16 cellular contexts compared by ENCODE assay signal in the genomic region with DNA sequence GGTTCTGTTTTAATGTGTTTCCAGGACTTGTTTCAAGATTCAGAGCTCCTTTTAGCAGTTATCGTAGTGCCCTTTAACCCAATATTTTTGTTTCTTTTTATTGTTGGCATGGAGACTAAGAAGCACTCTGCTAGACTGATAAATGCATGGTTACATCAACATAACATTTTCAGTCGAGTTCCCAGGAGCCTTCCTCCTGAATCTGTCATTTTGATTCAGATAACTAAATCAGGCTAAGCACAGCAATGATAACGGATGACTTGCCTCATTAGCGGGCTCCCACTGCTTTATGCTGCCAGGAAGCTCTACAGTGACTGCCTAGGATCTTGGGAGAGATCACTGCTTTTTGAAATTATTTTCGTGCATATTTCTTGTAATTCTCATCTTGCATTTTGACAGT.
DNase-seq lines count a peak whose midpoint lies in the region; ATAC-seq and TF ChIP-seq lines count a peak whose summit lies in the region.
"Had no signal": no experiment of that assay in that cellular context is flagged by ENCODE, and none has a peak within 500 bp of the region (broad histone marks: within the 10 kb centered on the region; RNA-seq: fewer than 3 reads in every experiment).

No MANE protein-coding gene starts in this region.

- H3K9ac ChIP-seq in SU-DHL-6 (ENCODE audit: low read length), result no peak overlapping the region

- H3K27ac Mint-ChIP-seq in mesothelial cell of epicardium, result peak overlapping the region; percentile 92
- H3K27ac Mint-ChIP-seq: activated naive CD4-positive, alpha-beta T cell treated with anti-CD3 and anti-CD28 coated beads, Interleukin-2, amount 10 ng/mL, durations not matched to agents 7 days and 5 days; effector memory CD8-positive, alpha-beta T cell had no signal

- peak; percentile 4 for DNase-seq in Ammon's horn (ENCODE audit: low spot score)
- DNase-seq in fibroblast of pulmonary artery (ENCODE audit: low read depth), result peak; percentile 83
- DNase-seq in mesothelial cell of epicardium (ENCODE audit: low spot score in 2 of 2, unreplicated experiment in 2 of 2), result no peak
- DNase-seq in NCI-H69 (lab: John Stamatoyannopoulos, UW), result no peak
- DNase-seq in NCI-H2196 treated with DMSO at 0.1 percent for 48 hours (lab: John Stamatoyannopoulos, UW; ENCODE audit: unreplicated experiment), result no peak
- DNase-seq in NCI-H510A treated with DMSO at 0.1 percent for 48 hours (lab: John Stamatoyannopoulos, UW), result no peak
- DNase-seq: activated CD4-positive, alpha-beta T cell treated with anti-CD3 and anti-CD28 coated beads for 48 hours; activated naive CD4-positive, alpha-beta T cell treated with anti-CD3 and anti-CD28 coated beads, Interleukin-2, amount 10 ng/mL, durations not matched to agents 7 days and 5 days; central memory CD4-positive, alpha-beta T cell; effector memory CD8-positive, alpha-beta T cell; MM.1S; NCI-H2029 treated with DMSO at 0.1 percent for 48 hours; SHP77 had no signal

- no peaks in the 10 kb centered on the region for H3K36me3 ChIP-seq in SU-DHL-6 (ENCODE audit: low read length)
- H3K36me3 ChIP-seq: prostate gland had no signal

- H3F3A ChIP-seq in SU-DHL-6 (ENCODE audit: insufficient read depth), result no peaks in the 10 kb centered on the region

- H3K27ac ChIP-seq in SU-DHL-6 (ENCODE audit: low read depth, low read length), result no peak overlapping the region
- H3K27ac ChIP-seq: prostate gland had no signal

- H3K27me3 Mint-ChIP-seq in mesothelial cell of epicardium (ENCODE audit: low read depth), result no peaks in the 10 kb centered on the region
- H3K27me3 Mint-ChIP-seq: activated naive CD4-positive, alpha-beta T cell treated with anti-CD3 and anti-CD28 coated beads, Interleukin-2, amount 10 ng/mL, durations not matched to agents 7 days and 5 days had no signal

- no peaks in the 10 kb centered on the region for H3K27me3 ChIP-seq in SU-DHL-6 (ENCODE audit: low read length)

- ATAC-seq in GM19023 (IDR thresholded peaks at IDR 0.05; ENCODE audit: unreplicated experiment), result no peak
- ATAC-seq: effector memory CD8-positive, alpha-beta T cell had no signal

- peaks cover 14% of the 10 kb centered on the region for H3K4me1 Mint-ChIP-seq in mesothelial cell of epicardium

- H2AFZ ChIP-seq in SU-DHL-6 (ENCODE audit: low read depth, low read length, severe bottlenecking), result peak overlapping the region; percentile 14

- H3K9me3 Mint-ChIP-seq in mesothelial cell of epicardium, result peaks cover 21% of the 10 kb centered on the region
- H3K9me3 Mint-ChIP-seq: activated naive CD4-positive, alpha-beta T cell treated with anti-CD3 and anti-CD28 coated beads, Interleukin-2, amount 10 ng/mL, durations not matched to agents 7 days and 5 days; effector memory CD8-positive, alpha-beta T cell had no signal

- H3K4me2 ChIP-seq in SU-DHL-6 (ENCODE audit: low read depth, low read length, poor library complexity, severe bottlenecking), result no peak overlapping the region

- no peaks in the 10 kb centered on the region for H4K20me1 ChIP-seq in SU-DHL-6 (ENCODE audit: low read depth, low read length)

- TF ChIP-seq CTCF in SU-DHL-6 (IDR thresholded peaks at IDR 0.05; ENCODE audit: insufficient read depth, low read length, poor library complexity, severe bottlenecking) (no peak), fibroblast of pulmonary artery (IDR thresholded peaks at IDR 0.05; ENCODE audit: low read length, missing control alignments) (no peak), mesothelial cell of epicardium (IDR thresholded peaks at IDR 0.05; ENCODE audit: unreplicated experiment) (no peak)

- H3K79me2 ChIP-seq in SU-DHL-6 (ENCODE audit: insufficient read depth, low read length), result no peaks in the 10 kb centered on the region

- H3K4me3 ChIP-seq in SU-DHL-6 (ENCODE audit: insufficient read depth, low read length, poor library complexity, severe bottlenecking) (no peak overlapping the region), fibroblast of pulmonary artery (replicated peaks; ENCODE audit: low read depth, low read length) (no peak overlapping the region)
- H3K4me3 ChIP-seq: prostate gland had no signal

- H3K9me3 ChIP-seq in SU-DHL-6 (ENCODE audit: insufficient read depth, low read length), result no peaks in the 10 kb centered on the region
- H3K9me3 ChIP-seq: prostate gland had no signal

- H3K9me2 ChIP-seq in SU-DHL-6 (replicated peaks; ENCODE audit: insufficient read depth, low read length), result no peaks in the 10 kb centered on the region

- H3K36me3 Mint-ChIP-seq in mesothelial cell of epicardium, result no peaks in the 10 kb centered on the region
- H3K36me3 Mint-ChIP-seq: activated naive CD4-positive, alpha-beta T cell treated with anti-CD3 and anti-CD28 coated beads, Interleukin-2, amount 10 ng/mL, durations not matched to agents 7 days and 5 days had no signal

- H3K4me3 Mint-ChIP-seq in mesothelial cell of epicardium, result no peak overlapping the region
- H3K4me3 Mint-ChIP-seq: activated naive CD4-positive, alpha-beta T cell treated with anti-CD3 and anti-CD28 coated beads, Interleukin-2, amount 10 ng/mL, durations not matched to agents 7 days and 5 days; effector memory CD8-positive, alpha-beta T cell had no signal

Comparison
In these comparisons a context has a peak if more than half of its experiments do, and no peak if none do; other contexts are left out.
1. DNase-seq: peak in Ammon's horn (single experiment) and fibroblast of pulmonary artery (single experiment); none in mesothelial cell of epicardium (0 of 2), NCI-H69 (single experiment), NCI-H2196 treated with DMSO at 0.1 percent for 48 hours (single experiment) and NCI-H510A treated with DMSO at 0.1 percent for 48 hours (single experiment).